In genomic region chr12:123094349-123095073, GRCh38 we compare ENCODE assay signal across 9 cellular contexts. TPM values are rescaled to one million over a fixed set of nuclear protein-coding genes. Genes with fewer than 3 reads are reported as not detected.
DNase-seq lines count a peak whose midpoint lies in the region; ATAC-seq and TF ChIP-seq lines count a peak whose summit lies in the region.
"Had no signal": no experiment of that assay in that cellular context is flagged by ENCODE, and none has a peak within 500 bp of the region (broad histone marks: within the 10 kb centered on the region; RNA-seq: fewer than 3 reads in every experiment).

No MANE protein-coding gene starts in this region.

- H3K4me3 ChIP-seq in mucosa of descending colon = no peak overlapping the region

- H3K27me3 Mint-ChIP-seq in activated T-helper 17 cell treated with anti-CD3 and anti-CD28 coated beads, Interleukin-2, amount 50 U/mL, for 72 hours = no peaks in the 10 kb centered on the region

- no peaks in the 10 kb centered on the region for H3K9me3 Mint-ChIP-seq in activated T-helper 17 cell treated with anti-CD3 and anti-CD28 coated beads, Interleukin-2, amount 50 U/mL, for 72 hours

- H3K4me3 Mint-ChIP-seq in activated T-helper 17 cell treated with anti-CD3 and anti-CD28 coated beads, Interleukin-2, amount 50 U/mL, for 72 hours = no peak overlapping the region

- no peak for TF ChIP-seq CTCF in mucosa of descending colon (IDR thresholded peaks at IDR 0.05)

- intact Hi-C loops in mucosa of descending colon (cut with DNase I, micrococcal nuclease) = no loop called here

- peak; percentile 28 for ATAC-seq in mucosa of descending colon
- no peak for ATAC-seq in GM19328 (IDR thresholded peaks at IDR 0.05; ENCODE audit: unreplicated experiment)
- no peak for ATAC-seq in HG03159 (IDR thresholded peaks at IDR 0.05; ENCODE audit: unreplicated experiment)
- ATAC-seq in activated T-helper 17 cell treated with anti-CD3 and anti-CD28 coated beads, Interleukin-2, amount 50 U/mL, for 72 hours (replicated peaks) = no peak

- peak; percentile 87 for DNase-seq in AG08396 (ENCODE audit: low spot score)
- DNase-seq in NCI-H446 treated with DMSO at 0.1 percent for 48 hours (lab: John Stamatoyannopoulos, UW) = peak; percentile 17
- DNase-seq in dedifferentiated amniotic fluid mesenchymal stem cell (ENCODE audit: extremely low spot score) = peak; percentile 48
- DNase-seq in mucosa of descending colon = no peak
- no peak for DNase-seq in activated naive CD4-positive, alpha-beta T cell (lab: John Stamatoyannopoulos, UW)
- DNase-seq: stimulated activated CD4-positive, alpha-beta T cell treated with anti-CD3 and anti-CD28 coated beads, Interleukin-4, amount 100 ng/mL, for 1 hour had no signal

- H3K27ac Mint-ChIP-seq in activated T-helper 17 cell treated with anti-CD3 and anti-CD28 coated beads, Interleukin-2, amount 50 U/mL, for 72 hours = no peak overlapping the region

- H3K9me3 ChIP-seq in mucosa of descending colon = no peaks in the 10 kb centered on the region

- H3K36me3 Mint-ChIP-seq in activated T-helper 17 cell treated with anti-CD3 and anti-CD28 coated beads, Interleukin-2, amount 50 U/mL, for 72 hours (ENCODE audit: low read depth) = no peaks in the 10 kb centered on the region

- H3K36me3 ChIP-seq in mucosa of descending colon (ENCODE audit: low read depth) = no peaks in the 10 kb centered on the region

- H3K4me1 Mint-ChIP-seq in activated T-helper 17 cell treated with anti-CD3 and anti-CD28 coated beads, Interleukin-2, amount 50 U/mL, for 72 hours = peaks cover 3% of the 10 kb centered on the region

- peaks cover 10% of the 10 kb centered on the region for H3K4me1 ChIP-seq in mucosa of descending colon (ENCODE audit: low read depth)

RNA-seq across cellular contexts. Expression of gene PITPNM2, which starts 56.4 kb away (rescaled TPM):
- 10 to 100 TPM; 16.7 to 22.7 (median 20.8) TPM for total RNA-seq in mucosa of descending colon
- 1 to 10 TPM; 4.1 to 4.6 TPM for total RNA-seq in activated T-helper 17 cell treated with anti-CD3 and anti-CD28 coated beads, Interleukin-2, amount 50 U/mL, for 72 hours

Comparison
In these comparisons a context has a peak if more than half of its experiments do, and no peak if none do; other contexts are left out.
1. DNase-seq: peak in AG08396 (single experiment), NCI-H446 treated with DMSO at 0.1 percent for 48 hours (single experiment) and dedifferentiated amniotic fluid mesenchymal stem cell (single experiment); none in mucosa of descending colon (0 of 3) and activated naive CD4-positive, alpha-beta T cell (0 of 4).